ENCODE assay signal across 10 cellular contexts in the genomic region with DNA sequence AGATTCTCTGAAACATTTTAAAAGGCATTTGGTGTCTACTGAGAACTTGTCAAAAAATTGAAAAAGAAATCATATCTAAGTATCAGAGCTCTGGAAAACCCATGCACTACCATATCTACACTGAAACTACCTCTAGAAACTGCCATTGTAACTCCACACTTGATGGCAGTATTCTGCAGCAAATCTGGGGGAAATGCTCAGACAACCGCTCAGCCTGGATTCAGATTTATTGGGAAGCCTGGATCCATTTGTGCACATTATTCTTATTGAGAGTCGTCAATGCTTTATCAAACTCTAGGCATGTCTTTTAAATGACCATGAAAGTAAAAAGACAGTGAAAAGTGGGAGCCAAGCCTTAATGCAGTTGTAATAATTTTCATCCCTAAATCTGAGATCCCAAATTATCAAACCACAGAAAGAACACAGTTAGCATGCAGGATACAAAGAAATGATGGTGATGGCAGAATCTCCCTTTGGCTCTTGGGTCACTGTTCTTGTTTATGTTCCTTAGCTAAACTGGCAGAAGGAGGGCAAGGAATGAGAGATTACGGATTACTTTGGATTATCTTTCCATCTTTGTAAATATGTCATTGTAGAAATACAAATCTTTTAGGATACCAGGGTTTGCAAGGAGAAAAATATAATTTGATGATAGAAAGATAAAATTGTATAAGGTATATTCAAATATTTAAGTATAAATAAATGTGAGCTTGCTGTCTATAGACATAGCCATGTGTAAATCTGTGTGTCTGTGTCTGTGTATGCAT.
DNase-seq lines count a peak whose midpoint lies in the region; ATAC-seq, FAIRE-seq and TF ChIP-seq lines count a peak whose summit lies in the region.
"Had no signal": no experiment of that assay in that cellular context is flagged by ENCODE, and none has a peak within 500 bp of the region (broad histone marks: within the 10 kb centered on the region; RNA-seq: fewer than 3 reads in every experiment).

No MANE protein-coding gene starts in this region.

- H3K36me3 ChIP-seq in liver (ENCODE audit: control insufficient read depth in 4 of 4, insufficient read depth in 3 of 4, low read depth in 1 of 4, low read length in 3 of 4) (no peaks in the 10 kb centered on the region), HepG2 (replicated peaks in 1 of 2; ENCODE audit: control insufficient read depth in 1 of 2, insufficient read depth in 2 of 2, low read length in 2 of 2) (no peaks in the 10 kb centered on the region)

- TF ChIP-seq EP300 in HepG2 (IDR thresholded peaks at IDR 0.05; ENCODE audit: low read depth in 2 of 2, low read length in 2 of 2) (no peak), HepG2 (CRISPR knock-in tag; IDR thresholded peaks at IDR 0.05; ENCODE audit: borderline replicate concordance) (no peak)

- no peaks in the 10 kb centered on the region for H3K79me2 ChIP-seq in HepG2 (ENCODE audit: insufficient read depth, low read length)

- H3K4me1 Mint-ChIP-seq in activated T-helper 17 cell treated with anti-CD3 and anti-CD28 coated beads, Interleukin-2, amount 50 U/mL, for 72 hours = no peaks in the 10 kb centered on the region

- peak; percentile 2 for TF ChIP-seq CTCF in liver (IDR thresholded peaks at IDR 0.05; ENCODE audit: low read depth, low read length, missing input control)
- no peak for TF ChIP-seq CTCF in HepG2 (CRISPR knock-in tag; IDR thresholded peaks at IDR 0.05)
- TF ChIP-seq CTCF in GM13976 (IDR thresholded peaks at IDR 0.05; ENCODE audit: borderline replicate concordance, control extremely low read depth, extremely low read depth, insufficient read depth, missing control alignments) = no peak

- no peaks in the 10 kb centered on the region for H4K20me1 ChIP-seq in HepG2 (ENCODE audit: insufficient read depth, low read length)

- no peak overlapping the region for H3K4me3 Mint-ChIP-seq in activated T-helper 17 cell treated with anti-CD3 and anti-CD28 coated beads, Interleukin-2, amount 50 U/mL, for 72 hours

- no peak overlapping the region for H2AFZ ChIP-seq in HepG2 (ENCODE audit: low read length)

- no peaks in the 10 kb centered on the region for H3K27me3 ChIP-seq in liver (ENCODE audit: control insufficient read depth in 4 of 4, insufficient read depth in 4 of 4, low read length in 3 of 4)
- H3K27me3 ChIP-seq in HepG2 (ENCODE audit: control insufficient read depth in 1 of 2, insufficient read depth in 2 of 2, low read length in 2 of 2) = no peaks in the 10 kb centered on the region; a peak in 1 of 5 replicates

- POLR2A ChIA-PET in HepG2 (lab: Yijun Ruan, JAX) = no interaction called here

- H3K9ac ChIP-seq in liver (ENCODE audit: low read depth in 1 of 2, low read length in 2 of 2) (no peak overlapping the region), HepG2 (ENCODE audit: insufficient read depth, low read depth, low read length) (no peak overlapping the region)

- no peaks in the 10 kb centered on the region for H3K4me1 ChIP-seq in liver (ENCODE audit: control insufficient read depth in 4 of 4, insufficient read depth in 4 of 4, low read length in 3 of 4)
- no peaks in the 10 kb centered on the region for H3K4me1 ChIP-seq in HepG2 (ENCODE audit: insufficient read depth, low read length)

- no peak overlapping the region for H3K27ac ChIP-seq in liver (ENCODE audit: low read depth in 1 of 2, low read length in 2 of 2)
- H3K27ac ChIP-seq in HepG2 (ENCODE audit: extremely low read length, insufficient read depth, low read length) = no peak overlapping the region

- H3K27ac Mint-ChIP-seq in activated T-helper 17 cell treated with anti-CD3 and anti-CD28 coated beads, Interleukin-2, amount 50 U/mL, for 72 hours = no peak overlapping the region

- peak; percentile 68 to 75 for TF ChIP-seq RAD21 in liver (IDR thresholded peaks at IDR 0.05)
- TF ChIP-seq RAD21 in HepG2 (CRISPR knock-in tag; IDR thresholded peaks at IDR 0.05) = no peak

- WGBS in liver = 46% methylated on average over 3 of the region's 3 CpGs
- 1% methylated on average over 3 of the region's 3 CpGs for WGBS in HepG2 (ENCODE audit: low lambda C conversion rate)

- no peaks in the 10 kb centered on the region for H3K27me3 Mint-ChIP-seq in activated T-helper 17 cell treated with anti-CD3 and anti-CD28 coated beads, Interleukin-2, amount 50 U/mL, for 72 hours

- DNase-seq in HepG2 (ENCODE audit: low spot score) = no peak
- peak; percentile 48 for DNase-seq in astrocyte of the hippocampus (ENCODE audit: low read depth, low spot score)
- peak; percentile 42 for DNase-seq in inferior parietal cortex (ENCODE audit: extremely low spot score)
- no peak for DNase-seq in GM13976 (ENCODE audit: low spot score)
- DNase-seq: activated effector memory CD4-positive, alpha-beta T cell treated with anti-CD3 and anti-CD28 coated beads, Interleukin-2, amount 50 U/mL, for 16 hours; NCI-H187 treated with DMSO at 0.1 percent for 48 hours had no signal

- in situ Hi-C loops in HepG2 (cut with HindIII; ENCODE audit: extremely low pct_ligation_motif_present, low pct_unique_long_range_greater_than_20kb) (no loop called here), GM13976 (cut with MboI; ENCODE audit: low sequenced_read_pairs, unreplicated experiment) (no loop called here)

- no TSS peak for BruUV-seq in HepG2 (replicated peaks; lab: Mats Ljungman, UMichigan)

- H3K9me3 ChIP-seq in liver (ENCODE audit: control insufficient read depth in 4 of 4, low read length in 3 of 4) (no peaks in the 10 kb centered on the region), HepG2 (ENCODE audit: low read length) (peaks cover 25% of the 10 kb centered on the region)

- H3K9me3 Mint-ChIP-seq in activated T-helper 17 cell treated with anti-CD3 and anti-CD28 coated beads, Interleukin-2, amount 50 U/mL, for 72 hours = peaks cover 4% of the 10 kb centered on the region

- no peaks in the 10 kb centered on the region for H3K36me3 Mint-ChIP-seq in activated T-helper 17 cell treated with anti-CD3 and anti-CD28 coated beads, Interleukin-2, amount 50 U/mL, for 72 hours (ENCODE audit: low read depth)

- ATAC-seq in HepG2 (no peak), HG02678 (IDR thresholded peaks at IDR 0.05; ENCODE audit: unreplicated experiment) (no peak), HG02938 (IDR thresholded peaks at IDR 0.05; ENCODE audit: unreplicated experiment) (no peak)
- ATAC-seq in activated T-helper 17 cell treated with anti-CD3 and anti-CD28 coated beads, Interleukin-2, amount 50 U/mL, for 72 hours (replicated peaks) = no peak

- intact Hi-C loops in HepG2 (cut with micrococcal nuclease; ENCODE audit: unreplicated experiment) = no loop called here

- no peak overlapping the region for H3K4me2 ChIP-seq in HepG2 (ENCODE audit: low read depth, low read length)

- FAIRE-seq in HepG2 (lab: Jason Lieb, UNC) = no peak

- no peak for TF ChIP-seq POLR2A in HepG2 (IDR thresholded peaks at IDR 0.05; ENCODE audit: insufficient read depth in 1 of 2, low read depth in 2 of 2, low read length in 2 of 2)

- CTCF ChIA-PET in HepG2 (lab: Yijun Ruan, JAX; ENCODE audit: low intra/inter-chr PET ratio, low total read pairs) = no interaction called here

- no peak overlapping the region for H3K4me3 ChIP-seq in liver (ENCODE audit: low read depth in 1 of 3, low read length in 3 of 3)
- no peak overlapping the region for H3K4me3 ChIP-seq in HepG2 (replicated peaks in 1 of 3; ENCODE audit: insufficient read depth in 1 of 3, low read depth in 2 of 3, low read length in 3 of 3)

TF ChIP-seq in liver, 16 proteins besides CTCF, POLR2A, EP300 and RAD21 (continues in another document):
- TF ChIP-seq, protein P1, sequence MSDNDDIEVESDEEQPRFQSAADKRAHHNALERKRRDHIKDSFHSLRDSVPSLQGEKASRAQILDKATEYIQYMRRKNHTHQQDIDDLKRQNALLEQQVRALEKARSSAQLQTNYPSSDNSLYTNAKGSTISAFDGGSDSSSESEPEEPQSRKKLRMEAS (IDR thresholded peaks at IDR 0.05) = no peak
- TF ChIP-seq JUND (IDR thresholded peaks at IDR 0.05) (no peak), GABPA (IDR thresholded peaks at IDR 0.05 in 1 of 2, conservative IDR thresholded peaks at IDR 0.05 in 1 of 2) (no peak), YY1 (IDR thresholded peaks at IDR 0.05) (no peak)
- TF ChIP-seq, protein P2, sequence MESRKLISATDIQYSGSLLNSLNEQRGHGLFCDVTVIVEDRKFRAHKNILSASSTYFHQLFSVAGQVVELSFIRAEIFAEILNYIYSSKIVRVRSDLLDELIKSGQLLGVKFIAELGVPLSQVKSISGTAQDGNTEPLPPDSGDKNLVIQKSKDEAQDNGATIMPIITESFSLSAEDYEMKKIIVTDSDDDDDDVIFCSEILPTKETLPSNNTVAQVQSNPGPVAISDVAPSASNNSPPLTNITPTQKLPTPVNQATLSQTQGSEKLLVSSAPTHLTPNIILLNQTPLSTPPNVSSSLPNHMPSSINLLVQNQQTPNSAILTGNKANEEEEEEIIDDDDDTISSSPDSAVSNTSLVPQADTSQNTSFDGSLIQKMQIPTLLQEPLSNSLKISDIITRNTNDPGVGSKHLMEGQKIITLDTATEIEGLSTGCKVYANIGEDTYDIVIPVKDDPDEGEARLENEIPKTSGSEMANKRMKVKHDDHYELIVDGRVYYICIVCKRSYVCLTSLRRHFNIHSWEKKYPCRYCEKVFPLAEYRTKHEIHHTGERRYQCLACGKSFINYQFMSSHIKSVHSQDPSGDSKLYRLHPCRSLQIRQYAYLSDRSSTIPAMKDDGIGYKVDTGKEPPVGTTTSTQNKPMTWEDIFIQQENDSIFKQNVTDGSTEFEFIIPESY (IDR thresholded peaks at IDR 0.05) = no peak

TF ChIP-seq in HepG2, 621 proteins besides CTCF, POLR2A, EP300 and RAD21 (continues in another document):
- TF ChIP-seq ZNF562 (CRISPR knock-in tag; IDR thresholded peaks at IDR 0.05; ENCODE audit: borderline replicate concordance) (no peak), KLF6 (CRISPR knock-in tag; IDR thresholded peaks at IDR 0.05) (no peak), ZNF274 (CRISPR knock-in tag; IDR thresholded peaks at IDR 0.05) (no peak), MED8 (CRISPR knock-in tag; IDR thresholded peaks at IDR 0.05; ENCODE audit: insufficient replicate concordance) (no peak), SATB2 (CRISPR knock-in tag; IDR thresholded peaks at IDR 0.05) (no peak)
- TF ChIP-seq, protein P3, sequence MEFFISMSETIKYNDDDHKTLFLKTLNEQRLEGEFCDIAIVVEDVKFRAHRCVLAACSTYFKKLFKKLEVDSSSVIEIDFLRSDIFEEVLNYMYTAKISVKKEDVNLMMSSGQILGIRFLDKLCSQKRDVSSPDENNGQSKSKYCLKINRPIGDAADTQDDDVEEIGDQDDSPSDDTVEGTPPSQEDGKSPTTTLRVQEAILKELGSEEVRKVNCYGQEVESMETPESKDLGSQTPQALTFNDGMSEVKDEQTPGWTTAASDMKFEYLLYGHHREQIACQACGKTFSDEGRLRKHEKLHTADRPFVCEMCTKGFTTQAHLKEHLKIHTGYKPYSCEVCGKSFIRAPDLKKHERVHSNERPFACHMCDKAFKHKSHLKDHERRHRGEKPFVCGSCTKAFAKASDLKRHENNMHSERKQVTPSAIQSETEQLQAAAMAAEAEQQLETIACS (CRISPR knock-in tag; IDR thresholded peaks at IDR 0.05) = no peak

Comparison
In these comparisons a context has a peak if more than half of its experiments do, and no peak if none do; other contexts are left out.
1. DNase-seq: peak in astrocyte of the hippocampus (single experiment) and inferior parietal cortex (single experiment); none in HepG2 (single experiment) and GM13976 (single experiment).